8 cellular contexts compared by ENCODE assay signal in genomic region chrX:103063918-103064434, GRCh38. TPM values are rescaled to one million over a fixed set of nuclear protein-coding genes. Genes with fewer than 3 reads are reported as not detected.
DNase-seq lines count a peak whose midpoint lies in the region; ATAC-seq and TF ChIP-seq lines count a peak whose summit lies in the region.

TSS of gene BEX1 (minus strand) at chrX:103064171. CDS start at chrX:103063274, 897 bp downstream.

- no peaks in the 10 kb centered on the region for H3K9me3 ChIP-seq in NT2/D1 (ENCODE audit: insufficient read depth, low read length)

- peaks cover 2% of the 10 kb centered on the region for H3K4me1 ChIP-seq in NT2/D1 (ENCODE audit: insufficient read depth, insufficient read length)
- no peaks in the 10 kb centered on the region for H3K4me1 ChIP-seq in urinary bladder (ENCODE audit: insufficient read depth)

- H3K9ac ChIP-seq in NT2/D1 (ENCODE audit: insufficient read length, low read depth): peak within 1 kb of the TSS; percentile 87

- H3K4me3 ChIP-seq in NT2/D1 (ENCODE audit: insufficient read length, low read depth) (peak within 1 kb of the TSS; percentile 69), dorsolateral prefrontal cortex (peak within 1 kb of the TSS; percentile 15 to 75 (median 60)), urinary bladder (ENCODE audit: low read depth, low read length) (peak within 1 kb of the TSS; percentile 18)

- intact Hi-C loops in dorsolateral prefrontal cortex (cut with DNase I): loop anchor here (10.0 kb wide), 2 partner anchors 91 to 109 kb away; no protein-coding TSS in a partner anchor

- H3K27ac ChIP-seq in 22Rv1 (peak within 1 kb of the TSS; percentile 65), dorsolateral prefrontal cortex (peak within 1 kb of the TSS in 57 of 59 donors; percentile 22 to 91 (median 77)), urinary bladder (ENCODE audit: low read depth) (no peak within 1 kb of the TSS)

- peak; percentile 69 for DNase-seq in HS-27A (ENCODE audit: low read depth)
- DNase-seq in NT2/D1 (ENCODE audit: low read depth, low spot score): peak; percentile 52
- DNase-seq in dorsolateral prefrontal cortex: peak; percentile 84 to 95 (median 89)
- peak; percentile 74 for DNase-seq in midbrain (lab: John Stamatoyannopoulos, UW)
- no peak for DNase-seq in GM19238 (ENCODE audit: insufficient read length, low spot score)

- under 1% methylated on average over 39 of the region's 39 CpGs for WGBS in urinary bladder

- H3K36me3 ChIP-seq in NT2/D1 (ENCODE audit: insufficient read depth, insufficient read length, low read length): peaks cover 8% of the 10 kb centered on the region
- no peaks in the 10 kb centered on the region for H3K36me3 ChIP-seq in urinary bladder (ENCODE audit: insufficient read depth)

- ATAC-seq in HG02588 (IDR thresholded peaks at IDR 0.05; ENCODE audit: unreplicated experiment): no peak

- H3K27me3 ChIP-seq in NT2/D1 (ENCODE audit: insufficient read depth, insufficient read length): no peaks in the 10 kb centered on the region
- peaks cover 0 to 64% (median 16%) of the 10 kb centered on the region in 45 donors for H3K27me3 ChIP-seq in dorsolateral prefrontal cortex

- TF ChIP-seq CTCF in 22Rv1 (IDR thresholded peaks at IDR 0.05): no peak
- peak in 1 of 56 donors; percentile 13 for TF ChIP-seq CTCF in dorsolateral prefrontal cortex (IDR thresholded peaks at IDR 0.05 in 54 of 56, conservative IDR thresholded peaks at IDR 0.05 in 2 of 56; ENCODE audit: low read depth in 1 of 56, partially characterized antibody in 56 of 56)

RNA-seq across cellular contexts. Expression of gene BEX1, which starts in this region (rescaled TPM):
- total RNA-seq in dorsolateral prefrontal cortex (100 to 1,000 TPM in 117 of 120 experiments, 10 to 100 TPM in 3; 53.1 to 455 (median 280) TPM), urinary bladder (3.5 TPM)
- polyA plus RNA-seq in urinary bladder: 5.7 TPM

Comparison
In these comparisons a context has a peak if more than half of its experiments do, and no peak if none do; other contexts are left out.
1. RNA of gene BEX1 (total RNA-seq): 53.1 to 455 TPM in dorsolateral prefrontal cortex; 3.5 TPM in urinary bladder (single experiment); every median in the first group is over 10 times any median in the second.
2. H3K4me3 ChIP-seq: peak in every context shown above with its lines; median percentile 69 in NT2/D1; 60 in dorsolateral prefrontal cortex; 18 in urinary bladder.